In the genomic region with DNA sequence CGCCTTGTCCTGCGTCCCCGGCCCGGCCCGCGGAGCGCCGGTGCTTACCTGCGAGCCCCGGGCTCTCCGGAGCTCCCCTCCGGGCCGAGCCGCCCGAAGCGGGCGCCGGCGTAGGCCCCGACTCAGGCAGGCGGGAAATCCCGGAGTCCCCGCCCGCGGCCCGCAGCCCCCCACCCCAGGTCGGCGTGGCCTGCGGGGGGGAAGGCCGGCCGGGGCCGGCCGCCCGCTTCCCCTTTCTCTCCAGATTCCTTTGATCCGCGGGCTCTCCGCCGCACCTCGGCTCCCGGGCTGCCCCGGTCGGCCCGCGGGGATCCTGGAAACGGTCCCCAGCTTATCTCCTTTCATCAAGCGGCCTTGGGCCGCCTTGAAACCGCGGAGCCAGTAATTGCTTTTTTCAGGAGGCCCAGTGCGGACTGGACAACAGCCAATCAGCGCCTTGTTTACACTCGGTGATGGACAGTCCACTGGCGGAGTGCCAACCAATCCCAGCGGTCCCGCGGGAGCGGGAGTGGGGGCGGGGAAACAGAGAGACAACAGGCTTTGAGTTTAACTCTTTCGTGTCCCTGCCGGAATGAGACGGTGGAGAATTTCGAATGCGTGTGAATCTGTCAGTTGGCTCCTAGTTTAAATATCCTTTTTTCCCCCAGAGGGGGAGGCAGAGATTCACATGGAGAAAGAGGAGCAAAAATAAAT, we compare ENCODE assay signal across 1 cellular context.
TF ChIP-seq lines count a peak whose summit lies in the region.

No MANE protein-coding gene starts in this region.

TF ChIP-seq in HepG2, 621 proteins besides CTCF, POLR2A, EP300 and RAD21 (continued from another document and continues in another):
- TF ChIP-seq, protein P1, sequence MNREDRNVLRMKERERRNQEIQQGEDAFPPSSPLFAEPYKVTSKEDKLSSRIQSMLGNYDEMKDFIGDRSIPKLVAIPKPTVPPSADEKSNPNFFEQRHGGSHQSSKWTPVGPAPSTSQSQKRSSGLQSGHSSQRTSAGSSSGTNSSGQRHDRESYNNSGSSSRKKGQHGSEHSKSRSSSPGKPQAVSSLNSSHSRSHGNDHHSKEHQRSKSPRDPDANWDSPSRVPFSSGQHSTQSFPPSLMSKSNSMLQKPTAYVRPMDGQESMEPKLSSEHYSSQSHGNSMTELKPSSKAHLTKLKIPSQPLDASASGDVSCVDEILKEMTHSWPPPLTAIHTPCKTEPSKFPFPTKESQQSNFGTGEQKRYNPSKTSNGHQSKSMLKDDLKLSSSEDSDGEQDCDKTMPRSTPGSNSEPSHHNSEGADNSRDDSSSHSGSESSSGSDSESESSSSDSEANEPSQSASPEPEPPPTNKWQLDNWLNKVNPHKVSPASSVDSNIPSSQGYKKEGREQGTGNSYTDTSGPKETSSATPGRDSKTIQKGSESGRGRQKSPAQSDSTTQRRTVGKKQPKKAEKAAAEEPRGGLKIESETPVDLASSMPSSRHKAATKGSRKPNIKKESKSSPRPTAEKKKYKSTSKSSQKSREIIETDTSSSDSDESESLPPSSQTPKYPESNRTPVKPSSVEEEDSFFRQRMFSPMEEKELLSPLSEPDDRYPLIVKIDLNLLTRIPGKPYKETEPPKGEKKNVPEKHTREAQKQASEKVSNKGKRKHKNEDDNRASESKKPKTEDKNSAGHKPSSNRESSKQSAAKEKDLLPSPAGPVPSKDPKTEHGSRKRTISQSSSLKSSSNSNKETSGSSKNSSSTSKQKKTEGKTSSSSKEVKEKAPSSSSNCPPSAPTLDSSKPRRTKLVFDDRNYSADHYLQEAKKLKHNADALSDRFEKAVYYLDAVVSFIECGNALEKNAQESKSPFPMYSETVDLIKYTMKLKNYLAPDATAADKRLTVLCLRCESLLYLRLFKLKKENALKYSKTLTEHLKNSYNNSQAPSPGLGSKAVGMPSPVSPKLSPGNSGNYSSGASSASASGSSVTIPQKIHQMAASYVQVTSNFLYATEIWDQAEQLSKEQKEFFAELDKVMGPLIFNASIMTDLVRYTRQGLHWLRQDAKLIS (CRISPR knock-in tag; IDR thresholded peaks at IDR 0.05) = 0 out of 2 replicates have a peak, but pooled peaks have one; percentile 33
- TF ChIP-seq ZFAT (CRISPR knock-in tag; conservative IDR thresholded peaks at IDR 0.05) (no peak), BCL6 (CRISPR knock-in tag; IDR thresholded peaks at IDR 0.05) (peak; percentile 98), ZNF674 (CRISPR knock-in tag; IDR thresholded peaks at IDR 0.05; ENCODE audit: low read depth) (no peak), ZFP90 (CRISPR knock-in tag; IDR thresholded peaks at IDR 0.05; ENCODE audit: borderline replicate concordance) (no peak; the same call in 1 of the 2 replicates), ZBTB8A (CRISPR knock-in tag; IDR thresholded peaks at IDR 0.05; ENCODE audit: borderline replicate concordance, low read depth) (0 out of 2 replicates have a peak, but pooled peaks have one; percentile 39), HNRNPUL1 (IDR thresholded peaks at IDR 0.05; ENCODE audit: low read depth, low read length) (no peak), ZNF546 (CRISPR knock-in tag; conservative IDR thresholded peaks at IDR 0.05) (peak; percentile 78; the same call in 1 of the 2 replicates), PPARG (CRISPR knock-in tag; conservative IDR thresholded peaks at IDR 0.05) (peak; percentile 88), RXRA (CRISPR knock-in tag; IDR thresholded peaks at IDR 0.05) (peak; percentile 87), GATA4 (IDR thresholded peaks at IDR 0.05; ENCODE audit: borderline replicate concordance, low read depth) (peak; percentile 92; the same call in 1 of the 2 replicates), ZNF460 (CRISPR knock-in tag; IDR thresholded peaks at IDR 0.05; ENCODE audit: borderline replicate concordance) (peak; percentile 53; the same call in 1 of the 2 replicates), TRIM24 (CRISPR knock-in tag; IDR thresholded peaks at IDR 0.05) (no peak), ZNF180 (CRISPR knock-in tag; IDR thresholded peaks at IDR 0.05; ENCODE audit: borderline replicate concordance, low read depth) (no peak), ZMYM3 (CRISPR knock-in tag; IDR thresholded peaks at IDR 0.05) (peak; percentile 88), CC2D1A (CRISPR knock-in tag; IDR thresholded peaks at IDR 0.05) (no peak), KAT8 (CRISPR knock-in tag; IDR thresholded peaks at IDR 0.05) (peak; percentile 89), MED8 (CRISPR knock-in tag; IDR thresholded peaks at IDR 0.05; ENCODE audit: insufficient replicate concordance) (peak; percentile 70), ZNF672 (CRISPR knock-in tag; IDR thresholded peaks at IDR 0.05) (no peak), TAF15 (IDR thresholded peaks at IDR 0.05; ENCODE audit: low read depth, low read length, poor library complexity, severe bottlenecking) (no peak), ZNF124 (CRISPR knock-in tag; IDR thresholded peaks at IDR 0.05) (peak; percentile 75; the same call in 1 of the 2 replicates), ZNF766 (CRISPR knock-in tag; IDR thresholded peaks at IDR 0.05; ENCODE audit: borderline replicate concordance) (no peak; the same call in 1 of the 2 replicates), ZNF746 (CRISPR knock-in tag; IDR thresholded peaks at IDR 0.05) (peak; percentile 21; the same call in 1 of the 2 replicates), NR2C2 (CRISPR knock-in tag; IDR thresholded peaks at IDR 0.05; ENCODE audit: borderline replicate concordance) (peak; percentile 62), MAF1 (CRISPR knock-in tag; IDR thresholded peaks at IDR 0.05; ENCODE audit: borderline replicate concordance) (0 out of 2 replicates have a peak, but pooled peaks have one; percentile 43)
- TF ChIP-seq, protein P2, sequence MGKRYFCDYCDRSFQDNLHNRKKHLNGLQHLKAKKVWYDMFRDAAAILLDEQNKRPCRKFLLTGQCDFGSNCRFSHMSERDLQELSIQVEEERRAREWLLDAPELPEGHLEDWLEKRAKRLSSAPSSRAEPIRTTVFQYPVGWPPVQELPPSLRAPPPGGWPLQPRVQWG (CRISPR knock-in tag; IDR thresholded peaks at IDR 0.05; ENCODE audit: borderline replicate concordance, low read depth) = no peak
- TF ChIP-seq, protein P3, sequence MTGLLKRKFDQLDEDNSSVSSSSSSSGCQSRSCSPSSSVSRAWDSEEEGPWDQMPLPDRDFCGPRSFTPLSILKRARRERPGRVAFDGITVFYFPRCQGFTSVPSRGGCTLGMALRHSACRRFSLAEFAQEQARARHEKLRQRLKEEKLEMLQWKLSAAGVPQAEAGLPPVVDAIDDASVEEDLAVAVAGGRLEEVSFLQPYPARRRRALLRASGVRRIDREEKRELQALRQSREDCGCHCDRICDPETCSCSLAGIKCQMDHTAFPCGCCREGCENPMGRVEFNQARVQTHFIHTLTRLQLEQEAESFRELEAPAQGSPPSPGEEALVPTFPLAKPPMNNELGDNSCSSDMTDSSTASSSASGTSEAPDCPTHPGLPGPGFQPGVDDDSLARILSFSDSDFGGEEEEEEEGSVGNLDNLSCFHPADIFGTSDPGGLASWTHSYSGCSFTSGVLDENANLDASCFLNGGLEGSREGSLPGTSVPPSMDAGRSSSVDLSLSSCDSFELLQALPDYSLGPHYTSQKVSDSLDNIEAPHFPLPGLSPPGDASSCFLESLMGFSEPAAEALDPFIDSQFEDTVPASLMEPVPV (CRISPR knock-in tag; IDR thresholded peaks at IDR 0.05) = peak; percentile 62; the same call in 1 of the 2 replicates
- TF ChIP-seq, protein P4, sequence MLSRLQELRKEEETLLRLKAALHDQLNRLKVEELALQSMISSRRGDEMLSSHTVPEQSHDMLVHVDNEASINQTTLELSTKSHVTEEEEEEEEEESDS (CRISPR knock-in tag; IDR thresholded peaks at IDR 0.05; ENCODE audit: borderline replicate concordance) = 0 out of 2 replicates have a peak, but pooled peaks have one; percentile 51
- TF ChIP-seq, protein P5, sequence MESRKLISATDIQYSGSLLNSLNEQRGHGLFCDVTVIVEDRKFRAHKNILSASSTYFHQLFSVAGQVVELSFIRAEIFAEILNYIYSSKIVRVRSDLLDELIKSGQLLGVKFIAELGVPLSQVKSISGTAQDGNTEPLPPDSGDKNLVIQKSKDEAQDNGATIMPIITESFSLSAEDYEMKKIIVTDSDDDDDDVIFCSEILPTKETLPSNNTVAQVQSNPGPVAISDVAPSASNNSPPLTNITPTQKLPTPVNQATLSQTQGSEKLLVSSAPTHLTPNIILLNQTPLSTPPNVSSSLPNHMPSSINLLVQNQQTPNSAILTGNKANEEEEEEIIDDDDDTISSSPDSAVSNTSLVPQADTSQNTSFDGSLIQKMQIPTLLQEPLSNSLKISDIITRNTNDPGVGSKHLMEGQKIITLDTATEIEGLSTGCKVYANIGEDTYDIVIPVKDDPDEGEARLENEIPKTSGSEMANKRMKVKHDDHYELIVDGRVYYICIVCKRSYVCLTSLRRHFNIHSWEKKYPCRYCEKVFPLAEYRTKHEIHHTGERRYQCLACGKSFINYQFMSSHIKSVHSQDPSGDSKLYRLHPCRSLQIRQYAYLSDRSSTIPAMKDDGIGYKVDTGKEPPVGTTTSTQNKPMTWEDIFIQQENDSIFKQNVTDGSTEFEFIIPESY (CRISPR knock-in tag; IDR thresholded peaks at IDR 0.05) = peak; percentile 80; the same call in 1 of the 2 replicates
- TF ChIP-seq, protein P6, sequence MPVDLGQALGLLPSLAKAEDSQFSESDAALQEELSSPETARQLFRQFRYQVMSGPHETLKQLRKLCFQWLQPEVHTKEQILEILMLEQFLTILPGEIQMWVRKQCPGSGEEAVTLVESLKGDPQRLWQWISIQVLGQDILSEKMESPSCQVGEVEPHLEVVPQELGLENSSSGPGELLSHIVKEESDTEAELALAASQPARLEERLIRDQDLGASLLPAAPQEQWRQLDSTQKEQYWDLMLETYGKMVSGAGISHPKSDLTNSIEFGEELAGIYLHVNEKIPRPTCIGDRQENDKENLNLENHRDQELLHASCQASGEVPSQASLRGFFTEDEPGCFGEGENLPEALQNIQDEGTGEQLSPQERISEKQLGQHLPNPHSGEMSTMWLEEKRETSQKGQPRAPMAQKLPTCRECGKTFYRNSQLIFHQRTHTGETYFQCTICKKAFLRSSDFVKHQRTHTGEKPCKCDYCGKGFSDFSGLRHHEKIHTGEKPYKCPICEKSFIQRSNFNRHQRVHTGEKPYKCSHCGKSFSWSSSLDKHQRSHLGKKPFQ (CRISPR knock-in tag; IDR thresholded peaks at IDR 0.05; ENCODE audit: insufficient replicate concordance) = no peak
- TF ChIP-seq, protein P7, sequence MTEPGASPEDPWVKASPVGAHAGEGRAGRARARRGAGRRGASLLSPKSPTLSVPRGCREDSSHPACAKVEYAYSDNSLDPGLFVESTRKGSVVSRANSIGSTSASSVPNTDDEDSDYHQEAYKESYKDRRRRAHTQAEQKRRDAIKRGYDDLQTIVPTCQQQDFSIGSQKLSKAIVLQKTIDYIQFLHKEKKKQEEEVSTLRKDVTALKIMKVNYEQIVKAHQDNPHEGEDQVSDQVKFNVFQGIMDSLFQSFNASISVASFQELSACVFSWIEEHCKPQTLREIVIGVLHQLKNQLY (CRISPR knock-in tag; IDR thresholded peaks at IDR 0.05) = peak; percentile 83
- TF ChIP-seq, protein P8, sequence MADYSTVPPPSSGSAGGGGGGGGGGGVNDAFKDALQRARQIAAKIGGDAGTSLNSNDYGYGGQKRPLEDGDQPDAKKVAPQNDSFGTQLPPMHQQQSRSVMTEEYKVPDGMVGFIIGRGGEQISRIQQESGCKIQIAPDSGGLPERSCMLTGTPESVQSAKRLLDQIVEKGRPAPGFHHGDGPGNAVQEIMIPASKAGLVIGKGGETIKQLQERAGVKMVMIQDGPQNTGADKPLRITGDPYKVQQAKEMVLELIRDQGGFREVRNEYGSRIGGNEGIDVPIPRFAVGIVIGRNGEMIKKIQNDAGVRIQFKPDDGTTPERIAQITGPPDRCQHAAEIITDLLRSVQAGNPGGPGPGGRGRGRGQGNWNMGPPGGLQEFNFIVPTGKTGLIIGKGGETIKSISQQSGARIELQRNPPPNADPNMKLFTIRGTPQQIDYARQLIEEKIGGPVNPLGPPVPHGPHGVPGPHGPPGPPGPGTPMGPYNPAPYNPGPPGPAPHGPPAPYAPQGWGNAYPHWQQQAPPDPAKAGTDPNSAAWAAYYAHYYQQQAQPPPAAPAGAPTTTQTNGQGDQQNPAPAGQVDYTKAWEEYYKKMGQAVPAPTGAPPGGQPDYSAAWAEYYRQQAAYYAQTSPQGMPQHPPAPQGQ (CRISPR knock-in tag; IDR thresholded peaks at IDR 0.05; ENCODE audit: borderline replicate concordance) = no peak
- TF ChIP-seq, protein P9, sequence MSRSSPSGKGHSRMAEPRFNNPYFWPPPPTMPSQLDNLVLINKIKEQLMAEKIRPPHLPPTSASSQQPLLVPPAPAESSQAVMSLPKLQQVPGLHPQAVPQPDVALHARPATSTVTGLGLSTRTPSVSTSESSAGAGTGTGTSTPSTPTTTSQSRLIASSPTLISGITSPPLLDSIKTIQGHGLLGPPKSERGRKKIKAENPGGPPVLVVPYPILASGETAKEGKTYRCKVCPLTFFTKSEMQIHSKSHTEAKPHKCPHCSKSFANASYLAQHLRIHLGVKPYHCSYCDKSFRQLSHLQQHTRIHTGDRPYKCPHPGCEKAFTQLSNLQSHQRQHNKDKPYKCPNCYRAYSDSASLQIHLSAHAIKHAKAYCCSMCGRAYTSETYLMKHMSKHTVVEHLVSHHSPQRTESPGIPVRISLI (CRISPR knock-in tag; IDR thresholded peaks at IDR 0.05; ENCODE audit: borderline replicate concordance) = peak; percentile 96
- TF ChIP-seq, protein P10, sequence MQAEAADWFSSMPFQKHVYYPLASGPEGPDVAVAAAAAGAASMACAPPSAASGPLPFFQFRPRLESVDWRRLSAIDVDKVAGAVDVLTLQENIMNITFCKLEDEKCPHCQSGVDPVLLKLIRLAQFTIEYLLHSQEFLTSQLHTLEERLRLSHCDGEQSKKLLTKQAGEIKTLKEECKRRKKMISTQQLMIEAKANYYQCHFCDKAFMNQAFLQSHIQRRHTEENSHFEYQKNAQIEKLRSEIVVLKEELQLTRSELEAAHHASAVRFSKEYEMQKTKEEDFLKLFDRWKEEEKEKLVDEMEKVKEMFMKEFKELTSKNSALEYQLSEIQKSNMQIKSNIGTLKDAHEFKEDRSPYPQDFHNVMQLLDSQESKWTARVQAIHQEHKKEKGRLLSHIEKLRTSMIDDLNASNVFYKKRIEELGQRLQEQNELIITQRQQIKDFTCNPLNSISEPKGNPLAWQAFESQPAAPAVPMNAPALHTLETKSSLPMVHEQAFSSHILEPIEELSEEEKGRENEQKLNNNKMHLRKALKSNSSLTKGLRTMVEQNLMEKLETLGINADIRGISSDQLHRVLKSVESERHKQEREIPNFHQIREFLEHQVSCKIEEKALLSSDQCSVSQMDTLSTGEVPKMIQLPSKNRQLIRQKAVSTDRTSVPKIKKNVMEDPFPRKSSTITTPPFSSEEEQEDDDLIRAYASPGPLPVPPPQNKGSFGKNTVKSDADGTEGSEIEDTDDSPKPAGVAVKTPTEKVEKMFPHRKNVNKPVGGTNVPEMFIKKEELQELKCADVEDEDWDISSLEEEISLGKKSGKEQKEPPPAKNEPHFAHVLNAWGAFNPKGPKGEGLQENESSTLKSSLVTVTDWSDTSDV (CRISPR knock-in tag; IDR thresholded peaks at IDR 0.05) = no peak
- TF ChIP-seq, protein P11, sequence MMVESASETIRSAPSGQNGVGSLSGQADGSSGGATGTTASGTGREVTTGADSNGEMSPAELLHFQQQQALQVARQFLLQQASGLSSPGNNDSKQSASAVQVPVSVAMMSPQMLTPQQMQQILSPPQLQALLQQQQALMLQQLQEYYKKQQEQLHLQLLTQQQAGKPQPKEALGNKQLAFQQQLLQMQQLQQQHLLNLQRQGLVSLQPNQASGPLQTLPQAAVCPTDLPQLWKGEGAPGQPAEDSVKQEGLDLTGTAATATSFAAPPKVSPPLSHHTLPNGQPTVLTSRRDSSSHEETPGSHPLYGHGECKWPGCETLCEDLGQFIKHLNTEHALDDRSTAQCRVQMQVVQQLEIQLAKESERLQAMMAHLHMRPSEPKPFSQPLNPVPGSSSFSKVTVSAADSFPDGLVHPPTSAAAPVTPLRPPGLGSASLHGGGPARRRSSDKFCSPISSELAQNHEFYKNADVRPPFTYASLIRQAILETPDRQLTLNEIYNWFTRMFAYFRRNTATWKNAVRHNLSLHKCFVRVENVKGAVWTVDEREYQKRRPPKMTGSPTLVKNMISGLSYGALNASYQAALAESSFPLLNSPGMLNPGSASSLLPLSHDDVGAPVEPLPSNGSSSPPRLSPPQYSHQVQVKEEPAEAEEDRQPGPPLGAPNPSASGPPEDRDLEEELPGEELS (CRISPR knock-in tag; IDR thresholded peaks at IDR 0.05) = peak; percentile 94
